ENCODE assay signal across 36 cellular contexts in genomic region chr2:157250836-157251235, GRCh38. TPM values are rescaled to one million over a fixed set of nuclear protein-coding genes. Genes with fewer than 3 reads are reported as not detected.
"Had no signal": no experiment of that assay in that cellular context is flagged by ENCODE, and none has a peak within 500 bp of the region (broad histone marks: within the 10 kb centered on the region; RNA-seq: fewer than 3 reads in every experiment).

No MANE protein-coding gene starts in this region.

- H3K36me3 Mint-ChIP-seq: activated CD4-positive, alpha-beta memory T cell treated with anti-CD3 and anti-CD28 coated beads for 36 hours; activated CD8-positive, alpha-beta memory T cell treated with anti-CD3 and anti-CD28 coated beads, Interleukin-2, amount 10 ng/mL, durations not matched to agents 7 days and 5 days; activated naive CD8-positive, alpha-beta T cell; brain; T-cell had no signal

- H3K36me3 ChIP-seq: MG63, SJSA1 had no signal

- H3K9me3 Mint-ChIP-seq: activated B cell treated with CpG ODN at 0.5 μM for 24 hours; activated CD4-positive, alpha-beta memory T cell treated with anti-CD3 and anti-CD28 coated beads for 36 hours; activated naive CD4-positive, alpha-beta T cell treated with anti-CD3 and anti-CD28 coated beads for 36 hours; activated naive CD8-positive, alpha-beta T cell treated with anti-CD3 and anti-CD28 coated beads, Interleukin-2, amount 50 U/mL, for 24 hours; activated T-cell treated with anti-CD3 and anti-CD28 coated beads, Interleukin-2, amount 50 U/mL, for 72 hours; activated T-helper 17 cell treated with anti-CD3 and anti-CD28 coated beads, Interleukin-2, amount 50 U/mL, for 72 hours; brain; T-cell had no signal

- H3K9me3 ChIP-seq: MG63, SJSA1, SK-N-SH had no signal

- H3K27ac ChIP-seq: SJSA1, VCaP had no signal

- ATAC-seq: activated CD8-positive, alpha-beta memory T cell treated with anti-CD3 and anti-CD28 coated beads, Interleukin-2, amount 10 ng/mL, durations not matched to agents 7 days and 5 days; activated naive CD8-positive, alpha-beta T cell treated with anti-CD3 and anti-CD28 coated beads, Interleukin-2, amount 50 U/mL, for 24 hours; activated T-cell treated with anti-CD3 and anti-CD28 coated beads, Interleukin-2, amount 50 U/mL, for 72 hours; activated T-helper 17 cell treated with anti-CD3 and anti-CD28 coated beads, Interleukin-2, amount 50 U/mL, for 72 hours; Panc1; T-cell had no signal

- H3K4me3 ChIP-seq: MG63, SJSA1 had no signal

- H3K27me3 Mint-ChIP-seq: activated B cell treated with CpG ODN at 0.5 μM for 24 hours; activated CD8-positive, alpha-beta memory T cell treated with anti-CD3 and anti-CD28 coated beads, Interleukin-2, amount 10 ng/mL, durations not matched to agents 7 days and 5 days; brain had no signal

- H3K27ac Mint-ChIP-seq: activated B cell treated with CpG ODN at 0.5 μM for 24 hours; activated CD4-positive, alpha-beta memory T cell treated with anti-CD3 and anti-CD28 coated beads for 36 hours; activated CD8-positive, alpha-beta memory T cell treated with anti-CD3 and anti-CD28 coated beads, Interleukin-2, amount 10 ng/mL, durations not matched to agents 7 days and 5 days; activated naive CD4-positive, alpha-beta T cell treated with anti-CD3 and anti-CD28 coated beads for 36 hours; activated naive CD8-positive, alpha-beta T cell; activated naive CD8-positive, alpha-beta T cell treated with anti-CD3 and anti-CD28 coated beads, Interleukin-2, amount 50 U/mL, for 24 hours; activated T-cell treated with anti-CD3 and anti-CD28 coated beads, Interleukin-2, amount 50 U/mL, for 72 hours; activated T-helper 17 cell treated with anti-CD3 and anti-CD28 coated beads, Interleukin-2, amount 50 U/mL, for 72 hours; brain; T-cell had no signal

- H3K4me3 Mint-ChIP-seq: activated B cell treated with CpG ODN at 0.5 μM for 24 hours; activated CD4-positive, alpha-beta memory T cell treated with anti-CD3 and anti-CD28 coated beads for 36 hours; activated CD8-positive, alpha-beta memory T cell treated with anti-CD3 and anti-CD28 coated beads, Interleukin-2, amount 10 ng/mL, durations not matched to agents 7 days and 5 days; activated naive CD4-positive, alpha-beta T cell treated with anti-CD3 and anti-CD28 coated beads for 36 hours; activated naive CD8-positive, alpha-beta T cell; activated naive CD8-positive, alpha-beta T cell treated with anti-CD3 and anti-CD28 coated beads, Interleukin-2, amount 50 U/mL, for 24 hours; activated T-cell treated with anti-CD3 and anti-CD28 coated beads, Interleukin-2, amount 50 U/mL, for 72 hours; activated T-helper 17 cell treated with anti-CD3 and anti-CD28 coated beads, Interleukin-2, amount 50 U/mL, for 72 hours; brain; T-cell had no signal

- FAIRE-seq: bronchial epithelial cell had no signal

- H3K27me3 ChIP-seq: MG63, SJSA1 had no signal

- H3K4me1 Mint-ChIP-seq: activated B cell treated with CpG ODN at 0.5 μM for 24 hours, T-cell had no signal

- DNase-seq: activated B cell treated with CpG ODN at 0.5 μM for 24 hours; activated CD4-positive, alpha-beta memory T cell treated with anti-CD3 and anti-CD28 coated beads for 36 hours; activated CD4-positive, alpha-beta T cell treated with anti-CD3 and anti-CD28 coated beads for 4 hours; activated CD4-positive, alpha-beta T cell treated with anti-CD3 and anti-CD28 coated beads, Interleukin-2, amount 50 U/mL, for 1 hour; activated CD4-positive, CD25-positive, alpha-beta regulatory T cell treated with anti-CD3 and anti-CD28 coated beads, Interleukin-2, amount 50 U/mL, for 72 hours; activated CD8-positive, alpha-beta memory T cell treated with anti-CD3 and anti-CD28 coated beads for 24 hours; activated CD8-positive, alpha-beta memory T cell treated with anti-CD3 and anti-CD28 coated beads, Interleukin-2, amount 10 ng/mL, durations not matched to agents 7 days and 5 days; activated CD8-positive, alpha-beta memory T cell treated with anti-CD3 and anti-CD28 coated beads, Interleukin-2, amount 50 U/mL, for 48 hours; activated gamma-delta T cell; activated naive CD4-positive, alpha-beta T cell treated with anti-CD3 and anti-CD28 coated beads for 36 hours; activated naive CD8-positive, alpha-beta T cell treated with anti-CD3 and anti-CD28 coated beads, Interleukin-2, amount 50 U/mL, for 24 hours; activated T-cell treated with anti-CD3 and anti-CD28 coated beads, Interleukin-2, amount 50 U/mL, for 72 hours; anterior cingulate cortex; caudate nucleus; cerebellar nuclear complex; Kasumi-1; KG1; MG63; NCI-H1092; NCI-H1436 treated with DMSO at 0.1 percent for 48 hours; NCI-H1694 treated with DMSO at 0.1 percent for 48 hours; NCI-H2029; NCI-H345; NCI-H524 treated with DMSO at 0.1 percent for 48 hours; SHP77; SK-N-SH; T-cell; T-helper 2 cell; T-helper 9 cell had no signal

RNA-seq across cellular contexts. Expression of gene GALNT5, which starts 6.7 kb away (rescaled TPM):
- total RNA-seq: activated B cell treated with CpG ODN at 0.5 μM for 24 hours; activated CD4-positive, alpha-beta memory T cell treated with anti-CD3 and anti-CD28 coated beads for 36 hours; activated CD8-positive, alpha-beta memory T cell treated with anti-CD3 and anti-CD28 coated beads, Interleukin-2, amount 10 ng/mL, durations not matched to agents 7 days and 5 days; activated naive CD4-positive, alpha-beta T cell treated with anti-CD3 and anti-CD28 coated beads for 36 hours; activated T-cell treated with anti-CD3 and anti-CD28 coated beads, Interleukin-2, amount 50 U/mL, for 72 hours had no signal
